Comparison of ENCODE assay signal across 11 cellular contexts in the genomic region with DNA sequence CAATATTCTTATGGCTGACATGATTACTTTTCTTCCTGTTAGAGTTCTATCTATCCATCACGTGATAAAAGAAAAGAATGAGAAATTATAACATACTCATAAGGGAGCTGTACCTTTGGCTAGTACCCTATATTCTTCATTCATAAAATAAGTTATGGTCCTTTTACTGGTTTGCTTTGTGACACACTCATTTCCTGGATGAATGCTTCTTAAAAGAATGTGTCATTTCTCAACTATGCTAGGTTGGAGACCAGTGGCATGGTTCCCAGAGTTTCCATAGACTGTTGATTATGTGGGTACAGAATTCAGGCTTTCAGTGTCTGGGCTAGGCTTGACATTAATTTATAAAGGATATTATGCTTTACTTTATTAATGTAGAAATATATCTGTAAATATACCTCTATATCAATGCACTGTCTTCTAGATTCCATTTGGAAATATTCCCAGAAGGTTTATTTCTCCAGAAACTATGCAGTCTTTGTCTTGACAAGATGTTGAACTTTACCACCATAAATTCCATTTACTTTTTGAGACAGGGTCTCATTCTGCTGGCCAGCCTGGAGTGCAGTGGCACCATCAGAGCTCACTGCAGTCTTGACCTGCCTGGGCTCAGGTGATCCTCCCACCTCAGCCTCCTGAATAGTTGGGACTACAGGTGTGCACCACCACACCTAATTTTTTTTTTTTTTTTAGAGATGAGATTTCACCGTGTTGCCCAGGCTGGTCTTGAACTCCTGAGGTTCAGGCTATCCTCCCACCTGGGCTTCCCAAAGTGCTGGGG. TPM values are rescaled to one million over a fixed set of nuclear protein-coding genes. Genes with fewer than 3 reads are reported as not detected.
DNase-seq lines count a peak whose midpoint lies in the region; ATAC-seq, FAIRE-seq and TF ChIP-seq lines count a peak whose summit lies in the region.
"Had no signal": no experiment of that assay in that cellular context is flagged by ENCODE, and none has a peak within 500 bp of the region (broad histone marks: within the 10 kb centered on the region; RNA-seq: fewer than 3 reads in every experiment).

No MANE protein-coding gene starts in this region.

- FAIRE-seq in bronchial epithelial cell (lab: Jason Lieb, UNC): no peak

- TF ChIP-seq CTCF in bronchial epithelial cell (IDR thresholded peaks at IDR 0.05; ENCODE audit: insufficient read depth, low read length, severe bottlenecking) (no peak), lung (IDR thresholded peaks at IDR 0.05; ENCODE audit: control extremely low read depth, extremely low read depth) (no peak)

- H3K4me3 Mint-ChIP-seq in CD8-positive, alpha-beta memory T cell: no peak overlapping the region

- no peaks in the 10 kb centered on the region for H3K9me3 ChIP-seq in lung (ENCODE audit: control insufficient read depth in 2 of 2, insufficient read depth in 1 of 2, low read length in 1 of 2)
- no peaks in the 10 kb centered on the region for H3K9me3 ChIP-seq in CD8-positive, alpha-beta memory T cell (ENCODE audit: low read length)
- H3K9me3 ChIP-seq: Caco-2 had no signal

- CTCF ChIA-PET in CD8-positive, alpha-beta memory T cell (lab: Charles Lee): no interaction called here

- H3K4me3 ChIP-seq in ACC112 (ENCODE audit: low read depth, low read length) (no peak overlapping the region), bronchial epithelial cell (ENCODE audit: low read depth, low read length) (no peak overlapping the region), lung (no peak overlapping the region)
- H3K4me3 ChIP-seq in CD8-positive, alpha-beta memory T cell (ENCODE audit: low read length): no peak overlapping the region

- H3K4me1 Mint-ChIP-seq in CD8-positive, alpha-beta memory T cell: no peaks in the 10 kb centered on the region

- WGBS in lung, 2 donors: 90 to 94% methylated on average over 2 of the region's 2 CpGs

- DNase-seq in HT1080 (ENCODE audit: low read depth) (peak; percentile 95), bronchial epithelial cell (ENCODE audit: low read depth) (peak; percentile 92), lung (ENCODE audit: low spot score) (no peak), SHP77 treated with DMSO at 0.1 percent for 48 hours (lab: John Stamatoyannopoulos, UW) (no peak), activated gamma-delta T cell treated with Interleukin-2 at 50 U/mL for 16 hours (no peak)
- no peak for DNase-seq in CD8-positive, alpha-beta memory T cell
- DNase-seq: activated naive CD4-positive, alpha-beta T cell; Caco-2; NCI-H774 had no signal

- H3K36me3 Mint-ChIP-seq in CD8-positive, alpha-beta memory T cell: peaks cover 0 to 3% (median 0%) of the 10 kb centered on the region in 3 donors

- H3K4me1 ChIP-seq in ACC112 (ENCODE audit: control insufficient read depth, insufficient read depth, low read length, unreplicated experiment) (peaks cover 73% of the 10 kb centered on the region), lung (ENCODE audit: control insufficient read depth in 2 of 2, insufficient read depth in 2 of 2, low read length in 2 of 2) (no peaks in the 10 kb centered on the region)
- no peaks in the 10 kb centered on the region for H3K4me1 ChIP-seq in CD8-positive, alpha-beta memory T cell (ENCODE audit: insufficient read depth, low read length)
- H3K4me1 ChIP-seq: Caco-2 had no signal

- peaks cover 0 to 1% of the 10 kb centered on the region in 2 donors for H3K27me3 Mint-ChIP-seq in CD8-positive, alpha-beta memory T cell

- peaks cover 22% of the 10 kb centered on the region for H3K79me2 ChIP-seq in ACC112 (ENCODE audit: control insufficient read depth, insufficient read depth, low read length, unreplicated experiment)

- no peaks in the 10 kb centered on the region for H3K9me3 Mint-ChIP-seq in CD8-positive, alpha-beta memory T cell

- H3K36me3 ChIP-seq in ACC112 (ENCODE audit: insufficient read depth, low read length) (peaks cover 10% of the 10 kb centered on the region; the same call in 1 of the 2 replicates), bronchial epithelial cell (ENCODE audit: control insufficient read depth, insufficient read depth, low read length) (no peaks in the 10 kb centered on the region), lung (ENCODE audit: control insufficient read depth in 2 of 2, insufficient read depth in 2 of 2, low read length in 2 of 2) (peaks cover 2 to 4% of the 10 kb centered on the region in 2 donors)
- no peaks in the 10 kb centered on the region for H3K36me3 ChIP-seq in CD8-positive, alpha-beta memory T cell (ENCODE audit: insufficient read depth, low read length)

- POLR2A ChIA-PET in CD8-positive, alpha-beta memory T cell (lab: Charles Lee): no interaction called here

- H3K27ac ChIP-seq in ACC112 (ENCODE audit: low read depth, low read length): peak overlapping the region; percentile 85
- no peak overlapping the region for H3K27ac ChIP-seq in lung (ENCODE audit: low read depth in 1 of 2, low read length in 1 of 2)
- H3K27ac ChIP-seq in CD8-positive, alpha-beta memory T cell (ENCODE audit: low read depth, low read length): no peak overlapping the region

- no peak overlapping the region for H3K27ac Mint-ChIP-seq in CD8-positive, alpha-beta memory T cell

- ATAC-seq in lung (ENCODE audit: insufficient read depth, low FRiP score) (peak; percentile 41), HG02884 (IDR thresholded peaks at IDR 0.05; ENCODE audit: unreplicated experiment) (no peak)

- H2AFZ ChIP-seq in ACC112 (ENCODE audit: low read length, unreplicated experiment): no peak overlapping the region

- H3K27me3 ChIP-seq in ACC112 (ENCODE audit: insufficient read depth, low read length) (no peaks in the 10 kb centered on the region), bronchial epithelial cell (ENCODE audit: control insufficient read depth, insufficient read depth, low read length) (no peaks in the 10 kb centered on the region), lung (ENCODE audit: control insufficient read depth, insufficient read depth) (no peaks in the 10 kb centered on the region)
- no peaks in the 10 kb centered on the region for H3K27me3 ChIP-seq in CD8-positive, alpha-beta memory T cell (ENCODE audit: insufficient read depth, low read length, poor library complexity, severe bottlenecking)

RNA-seq across cellular contexts. Expression of gene NUDT6, which starts 23.8 kb away (rescaled TPM):
- total RNA-seq in HT1080 (2014; rRNA removed; shearing (Covaris generic)): 13.6 and 14.6 TPM in 2 replicates
- 10.3 TPM in 2 replicates for polyA plus RNA-seq in HT1080 (2015; cell fraction: cytosol; rRNA removed)
- 20.6 and 22.7 TPM in 2 replicates for polyA plus RNA-seq in HT1080 (2015; cell fraction: nucleus; rRNA removed)
- total RNA-seq in bronchial epithelial cell (2.7 and 3.9 TPM in 2 replicates), lung (1 to 10 TPM; 6.7 TPM)
- 1 to 10 TPM; 3.8 to 9.2 TPM for polyA plus RNA-seq in lung
- total RNA-seq in CD8-positive, alpha-beta memory T cell: 1 to 10 TPM; 4.3 to 5.5 TPM
- polyA plus RNA-seq in CD8-positive, alpha-beta memory T cell: 1.6 TPM

Comparison
In these comparisons a context has a peak if more than half of its experiments do, and no peak if none do; other contexts are left out.
1. DNase-seq: peak in HT1080 (single experiment) and bronchial epithelial cell (single experiment); none in lung (single experiment), SHP77 treated with DMSO at 0.1 percent for 48 hours (single experiment), activated gamma-delta T cell treated with Interleukin-2 at 50 U/mL for 16 hours (single experiment) and CD8-positive, alpha-beta memory T cell (0 of 5).